In genomic region chr2:223701761-223702160, GRCh38 we compare ENCODE assay signal across 35 cellular contexts.
"Had no signal": no experiment of that assay in that cellular context is flagged by ENCODE, and none has a peak within 500 bp of the region (broad histone marks: within the 10 kb centered on the region; RNA-seq: fewer than 3 reads in every experiment).

No MANE protein-coding gene starts in this region.

- DNase-seq: activated B cell treated with CpG ODN at 0.5 μM for 24 hours; activated CD4-positive, alpha-beta memory T cell treated with anti-CD3 and anti-CD28 coated beads for 36 hours; activated CD4-positive, alpha-beta T cell treated with anti-CD3 and anti-CD28 coated beads for 4 hours; activated CD4-positive, alpha-beta T cell treated with anti-CD3 and anti-CD28 coated beads, Interleukin-2, amount 50 U/mL, for 1 hour; activated CD4-positive, CD25-positive, alpha-beta regulatory T cell treated with anti-CD3 and anti-CD28 coated beads, Interleukin-2, amount 50 U/mL, for 72 hours; activated CD8-positive, alpha-beta memory T cell treated with anti-CD3 and anti-CD28 coated beads, Interleukin-2, amount 50 U/mL, for 4 hours; activated effector memory CD4-positive, alpha-beta T cell treated with Interleukin-2 at 50 U/mL for 16 hours; activated naive CD4-positive, alpha-beta T cell treated with anti-CD3 and anti-CD28 coated beads, Interleukin-2, amount 10 ng/mL, durations not matched to agents 7 days and 5 days; activated naive CD8-positive, alpha-beta T cell treated with anti-CD3 and anti-CD28 coated beads, Interleukin-2, amount 50 U/mL, for 24 hours; activated T-cell treated with anti-CD3 and anti-CD28 coated beads, Interleukin-2, amount 50 U/mL, for 48 hours; anterior cingulate cortex; central memory CD4-positive, alpha-beta T cell; Karpas-422; MG63; NCI-H1048; NCI-H1105 treated with DMSO at 0.1 percent for 48 hours; NCI-H1436; NCI-H1694; NCI-H1930; NCI-H2081 treated with DMSO at 0.1 percent for 48 hours; NCI-H2171; NCI-H510A; NCI-H526; NCI-H748 treated with DMSO at 0.1 percent for 48 hours; NK-92 treated with Interleukin-12 subunit alpha and Interleukin-12 subunit beta, amount 100 ng/mL, for 24 hours; PC-3; Right ventricle myocardium superior; T-helper 1 cell; T-helper 2 cell; T-helper 9 cell had no signal

- ATAC-seq: activated naive CD8-positive, alpha-beta T cell treated with anti-CD3 and anti-CD28 coated beads, Interleukin-2, amount 50 U/mL, for 24 hours; PC-3 had no signal

- H3K27ac ChIP-seq: RWPE1, VCaP had no signal

- H3K27me3 Mint-ChIP-seq: activated B cell treated with CpG ODN at 0.5 μM for 24 hours, brain had no signal

- H3K4me3 Mint-ChIP-seq: activated B cell treated with CpG ODN at 0.5 μM for 24 hours; activated CD4-positive, alpha-beta memory T cell treated with anti-CD3 and anti-CD28 coated beads for 36 hours; activated naive CD4-positive, alpha-beta T cell treated with anti-CD3 and anti-CD28 coated beads, Interleukin-2, amount 10 ng/mL, durations not matched to agents 7 days and 5 days; activated naive CD8-positive, alpha-beta T cell; activated naive CD8-positive, alpha-beta T cell treated with anti-CD3 and anti-CD28 coated beads, Interleukin-2, amount 50 U/mL, for 24 hours; brain had no signal

- H3K27ac Mint-ChIP-seq: activated B cell treated with CpG ODN at 0.5 μM for 24 hours; activated CD4-positive, alpha-beta memory T cell treated with anti-CD3 and anti-CD28 coated beads for 36 hours; activated naive CD4-positive, alpha-beta T cell treated with anti-CD3 and anti-CD28 coated beads, Interleukin-2, amount 10 ng/mL, durations not matched to agents 7 days and 5 days; activated naive CD8-positive, alpha-beta T cell; activated naive CD8-positive, alpha-beta T cell treated with anti-CD3 and anti-CD28 coated beads, Interleukin-2, amount 50 U/mL, for 24 hours had no signal

- FAIRE-seq: RCC 7860 had no signal

- H3K27me3 ChIP-seq: MG63 had no signal

- H3K4me3 ChIP-seq: MG63 had no signal

- H3K9me3 ChIP-seq: MG63 had no signal

- H3K36me3 ChIP-seq: MG63 had no signal

- H3K9me3 Mint-ChIP-seq: activated B cell treated with CpG ODN at 0.5 μM for 24 hours; activated CD4-positive, alpha-beta memory T cell treated with anti-CD3 and anti-CD28 coated beads for 36 hours; activated naive CD4-positive, alpha-beta T cell treated with anti-CD3 and anti-CD28 coated beads, Interleukin-2, amount 10 ng/mL, durations not matched to agents 7 days and 5 days had no signal

- H3K36me3 Mint-ChIP-seq: activated CD4-positive, alpha-beta memory T cell treated with anti-CD3 and anti-CD28 coated beads for 36 hours; activated naive CD4-positive, alpha-beta T cell treated with anti-CD3 and anti-CD28 coated beads, Interleukin-2, amount 10 ng/mL, durations not matched to agents 7 days and 5 days; activated naive CD8-positive, alpha-beta T cell; brain had no signal
